1 cellular context compared by ENCODE assay signal in genomic region chr1:31138797-31139521, GRCh38.
TF ChIP-seq lines count a peak whose summit lies in the region.
"Not testable (repeated sequence)": the region's sequence is repeated elsewhere in the genome, so short reads cannot be mapped to it uniquely, and the experiment has no call there.

No MANE protein-coding gene starts in this region.

TF ChIP-seq in K562, 482 proteins besides CTCF, POLR2A, EP300 and RAD21 (continued from another document):
- TF ChIP-seq CUX1 (CRISPR knock-in tag; IDR thresholded peaks at IDR 0.05) (peak; percentile 96), MECOM (CRISPR knock-in tag; IDR thresholded peaks at IDR 0.05) (peak; percentile 61; the same call in 1 of the 2 replicates), ID3 (tag; IDR thresholded peaks at IDR 0.05) (peak; percentile 95), ZNF644 (tag; IDR thresholded peaks at IDR 0.05; ENCODE audit: low read depth) (peak; percentile 92), ZNF76 (CRISPR knock-in tag; IDR thresholded peaks at IDR 0.05; ENCODE audit: borderline replicate concordance) (0 out of 2 replicates have a peak, but pooled peaks have one; percentile 37), ZNF133 (CRISPR knock-in tag; IDR thresholded peaks at IDR 0.05) (0 out of 2 replicates have a peak, but pooled peaks have one; percentile 25), NR4A1 (tag; IDR thresholded peaks at IDR 0.05) (peak; percentile 91), ZNF175 (CRISPR knock-in tag; IDR thresholded peaks at IDR 0.05; ENCODE audit: low read depth) (peak; percentile 92; the same call in 1 of the 2 replicates), PBX2 (tag; conservative IDR thresholded peaks at IDR 0.05; ENCODE audit: low read depth) (peak; percentile 34; the same call in 1 of the 2 replicates), ZNF766 (CRISPR knock-in tag; conservative IDR thresholded peaks at IDR 0.05) (peak; percentile 90; the same call in 1 of the 2 replicates), PTTG1 (tag; IDR thresholded peaks at IDR 0.05; ENCODE audit: low read depth) (peak; percentile 85), ZNF134 (CRISPR knock-in tag; conservative IDR thresholded peaks at IDR 0.05) (0 out of 2 replicates have a peak, but pooled peaks have one; percentile 29), TAF7 (tag; IDR thresholded peaks at IDR 0.05) (peak; percentile 87)
- not testable (repeated sequence) for TF ChIP-seq ID3 (CRISPR knock-in tag; IDR thresholded peaks at IDR 0.05); NR4A1 (CRISPR knock-in tag; IDR thresholded peaks at IDR 0.05); PBX2 (CRISPR knock-in tag; IDR thresholded peaks at IDR 0.05; ENCODE audit: low read depth)
TF ChIP-seq in K562: peak in this region for 63; not testable (repeated sequence) for 419.
